Comparison of ENCODE assay signal across 8 cellular contexts in the genomic region with DNA sequence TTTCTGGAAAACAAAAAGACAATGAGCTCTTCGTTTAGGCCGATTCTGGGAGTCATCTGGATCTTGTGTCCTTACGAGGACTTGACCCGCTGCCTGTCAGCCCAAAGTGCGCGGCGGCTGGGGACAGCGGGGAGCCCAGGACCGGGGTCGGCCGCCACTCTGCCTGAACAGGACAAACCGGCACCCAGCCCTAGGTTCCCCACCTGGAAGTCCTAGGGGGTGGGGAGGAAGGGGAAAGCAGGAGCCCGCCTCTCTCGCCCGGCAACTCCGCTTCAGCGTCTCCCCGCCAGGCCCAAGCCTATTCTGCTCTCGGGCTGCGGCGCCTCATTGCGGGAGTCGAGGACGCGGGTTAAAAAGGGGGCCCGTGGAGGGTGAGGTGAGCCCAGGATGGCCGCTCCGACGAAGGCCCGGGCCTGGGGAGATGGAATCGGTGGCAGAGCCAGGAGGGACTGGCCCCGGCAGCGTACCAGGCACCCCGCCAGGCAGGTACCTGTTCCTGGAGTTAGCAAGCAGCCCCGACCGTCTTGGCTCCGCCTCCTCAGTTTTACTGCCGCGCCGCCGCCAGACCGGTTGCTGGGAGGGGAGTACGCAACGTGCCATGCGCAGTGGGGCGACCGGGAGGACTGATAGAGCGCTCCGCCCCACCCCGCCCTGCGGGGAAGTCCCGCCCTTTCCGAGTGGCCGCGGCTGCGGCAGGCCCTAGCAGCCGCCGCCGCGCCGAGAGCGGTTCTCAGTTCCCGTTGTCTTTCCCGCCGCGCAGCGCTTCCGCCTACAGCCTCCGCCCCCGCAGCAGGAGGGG. TPM values are rescaled to one million over a fixed set of nuclear protein-coding genes. Genes with fewer than 3 reads are reported as not detected.
DNase-seq lines count a peak whose midpoint lies in the region; ATAC-seq lines count a peak whose summit lies in the region.

A gene with protein sequence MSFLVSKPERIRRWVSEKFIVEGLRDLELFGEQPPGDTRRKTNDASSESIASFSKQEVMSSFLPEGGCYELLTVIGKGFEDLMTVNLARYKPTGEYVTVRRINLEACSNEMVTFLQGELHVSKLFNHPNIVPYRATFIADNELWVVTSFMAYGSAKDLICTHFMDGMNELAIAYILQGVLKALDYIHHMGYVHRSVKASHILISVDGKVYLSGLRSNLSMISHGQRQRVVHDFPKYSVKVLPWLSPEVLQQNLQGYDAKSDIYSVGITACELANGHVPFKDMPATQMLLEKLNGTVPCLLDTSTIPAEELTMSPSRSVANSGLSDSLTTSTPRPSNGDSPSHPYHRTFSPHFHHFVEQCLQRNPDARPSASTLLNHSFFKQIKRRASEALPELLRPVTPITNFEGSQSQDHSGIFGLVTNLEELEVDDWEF (minus strand): TSS at position 549 of the 799 bp plus-strand sequence. CDS start 13,430 bp downstream, outside the sequence.

- POLR2A ChIA-PET in naive thymus-derived CD4-positive, alpha-beta T cell (lab: Charles Lee) = interaction anchor here (0.8 to 9.0 kb wide), 28 partner anchors 10 to 148 kb away, joined by 3 to 129 read pairs (median 5); a partner anchor contains a TSS

- intact Hi-C loops in activated T-helper 1 cell treated with anti-CD3 and anti-CD28 coated beads, Interleukin-12 subunit alpha, Interleukin-12 subunit beta, Interleukin-2, Interleukin-4 antibody, amounts not matched to agents 30 ng/mL and 10 ng/mL and 1 ng/mL, durations not matched to agents 14 hours and 24 hours and 36 hours (cut with micrococcal nuclease) = loop anchor here (1.0 to 10.0 kb wide), 9 partner anchors 11 to 1677 kb away; a partner anchor contains a TSS
- intact Hi-C loops in naive thymus-derived CD4-positive, alpha-beta T cell (cut with micrococcal nuclease) = loop anchor here (1.0 to 2.0 kb wide), 10 partner anchors 11 to 405 kb away; a partner anchor contains a TSS

- H3K27me3 Mint-ChIP-seq in activated T-helper 1 cell treated with anti-CD3 and anti-CD28 coated beads, Interleukin-12 subunit alpha, Interleukin-12 subunit beta, Interleukin-2, Interleukin-4 antibody, amounts not matched to agents 30 ng/mL and 10 ng/mL and 1 ng/mL, durations not matched to agents 14 hours and 24 hours and 36 hours (ENCODE audit: insufficient read depth) = no peaks in the 10 kb centered on the region
- no peaks in the 10 kb centered on the region for H3K27me3 Mint-ChIP-seq in naive thymus-derived CD4-positive, alpha-beta T cell
- H3K27me3 Mint-ChIP-seq in stimulated activated naive B cell treated with anti-CD40 and anti-IgM and Interleukin-4, amounts not matched to agents 10 μg/mL and 1 μg/mL and 100 μg/mL, for 72 hours = no peaks in the 10 kb centered on the region

- peak within 1 kb of the TSS; percentile 95 for H3K27ac ChIP-seq in Karpas-422 (ENCODE audit: low read length)
- H3K27ac ChIP-seq in naive thymus-derived CD4-positive, alpha-beta T cell (ENCODE audit: low read depth, low read length) = peak within 1 kb of the TSS; percentile 96

- peak within 1 kb of the TSS; percentile 97 for H3K4me3 ChIP-seq in Karpas-422 (ENCODE audit: low read length)
- peak within 1 kb of the TSS; percentile 74 for H3K4me3 ChIP-seq in naive thymus-derived CD4-positive, alpha-beta T cell (ENCODE audit: low read length)

- peaks cover 19% of the 10 kb centered on the region for H3K36me3 ChIP-seq in Karpas-422 (ENCODE audit: insufficient read depth, low read length)
- peaks cover 0 to 8% (median 6%) of the 10 kb centered on the region in 3 experiments for H3K36me3 ChIP-seq in naive thymus-derived CD4-positive, alpha-beta T cell (ENCODE audit: control insufficient read depth in 2 of 3, insufficient read depth in 3 of 3, low read length in 3 of 3)

- H3K36me3 Mint-ChIP-seq in activated T-helper 1 cell treated with anti-CD3 and anti-CD28 coated beads, Interleukin-12 subunit alpha, Interleukin-12 subunit beta, Interleukin-2, Interleukin-4 antibody, amounts not matched to agents 30 ng/mL and 10 ng/mL and 1 ng/mL, durations not matched to agents 14 hours and 24 hours and 36 hours (ENCODE audit: low read depth) = peaks cover 20% of the 10 kb centered on the region
- H3K36me3 Mint-ChIP-seq in naive thymus-derived CD4-positive, alpha-beta T cell = peaks cover 0 to 10% (median 4%) of the 10 kb centered on the region in 5 donors
- peaks cover 11 to 26% of the 10 kb centered on the region in 2 donors for H3K36me3 Mint-ChIP-seq in stimulated activated naive B cell treated with anti-CD40 and anti-IgM and Interleukin-4, amounts not matched to agents 10 μg/mL and 1 μg/mL and 100 μg/mL, for 72 hours

- no peaks in the 10 kb centered on the region for H3K9me3 Mint-ChIP-seq in activated T-helper 1 cell treated with anti-CD3 and anti-CD28 coated beads, Interleukin-12 subunit alpha, Interleukin-12 subunit beta, Interleukin-2, Interleukin-4 antibody, amounts not matched to agents 30 ng/mL and 10 ng/mL and 1 ng/mL, durations not matched to agents 14 hours and 24 hours and 36 hours
- H3K9me3 Mint-ChIP-seq in naive thymus-derived CD4-positive, alpha-beta T cell = no peaks in the 10 kb centered on the region
- H3K9me3 Mint-ChIP-seq in stimulated activated naive B cell treated with anti-CD40 and anti-IgM and Interleukin-4, amounts not matched to agents 10 μg/mL and 1 μg/mL and 100 μg/mL, for 72 hours = no peaks in the 10 kb centered on the region

- DNase-seq in DMS79 treated with DMSO at 0.1 percent for 48 hours (lab: John Stamatoyannopoulos, UW) = peak; percentile 92
- DNase-seq in Karpas-422 = peak; percentile 99
- peak; percentile 97 for DNase-seq in RKO (ENCODE audit: low spot score)
- DNase-seq in activated T-helper 1 cell treated with anti-CD3 and anti-CD28 coated beads, Interleukin-12 subunit alpha, Interleukin-12 subunit beta, Interleukin-2, Interleukin-4 antibody, amounts not matched to agents 30 ng/mL and 10 ng/mL and 1 ng/mL, durations not matched to agents 14 hours and 24 hours and 36 hours (ENCODE audit: low spot score) = peak; percentile 99
- peak; percentile 94 for DNase-seq in fibroblast of gingiva (ENCODE audit: low read depth)
- DNase-seq in naive thymus-derived CD4-positive, alpha-beta T cell = peak; percentile 95 to 99 (median 98)
- peak; percentile 99 for DNase-seq in stimulated activated naive B cell treated with anti-CD40 and anti-IgM and Interleukin-4, amounts not matched to agents 10 μg/mL and 1 μg/mL and 100 μg/mL, for 72 hours

- peak within 1 kb of the TSS; percentile 98 for H3K4me3 Mint-ChIP-seq in activated T-helper 1 cell treated with anti-CD3 and anti-CD28 coated beads, Interleukin-12 subunit alpha, Interleukin-12 subunit beta, Interleukin-2, Interleukin-4 antibody, amounts not matched to agents 30 ng/mL and 10 ng/mL and 1 ng/mL, durations not matched to agents 14 hours and 24 hours and 36 hours
- peak within 1 kb of the TSS; percentile 83 to 98 (median 89) for H3K4me3 Mint-ChIP-seq in naive thymus-derived CD4-positive, alpha-beta T cell
- H3K4me3 Mint-ChIP-seq in stimulated activated naive B cell treated with anti-CD40 and anti-IgM and Interleukin-4, amounts not matched to agents 10 μg/mL and 1 μg/mL and 100 μg/mL, for 72 hours = peak within 1 kb of the TSS; percentile 94 to 99

- peak within 1 kb of the TSS; percentile 8; the same call in 1 of the 2 replicates for H2AFZ ChIP-seq in Karpas-422 (ENCODE audit: low read length)

- peak; percentile 89 for ATAC-seq in GM21825 (IDR thresholded peaks at IDR 0.05; ENCODE audit: unreplicated experiment)
- ATAC-seq in naive thymus-derived CD4-positive, alpha-beta T cell = peak; percentile 97
- peak; percentile 89 to 92 for ATAC-seq in stimulated activated naive B cell treated with anti-CD40 and anti-IgM and Interleukin-4, amounts not matched to agents 10 μg/mL and 1 μg/mL and 100 μg/mL, for 72 hours (replicated peaks)

- H3K9ac ChIP-seq in Karpas-422 (ENCODE audit: low read length) = peak within 1 kb of the TSS; percentile 93

- peaks cover 25% of the 10 kb centered on the region for H3K4me1 Mint-ChIP-seq in activated T-helper 1 cell treated with anti-CD3 and anti-CD28 coated beads, Interleukin-12 subunit alpha, Interleukin-12 subunit beta, Interleukin-2, Interleukin-4 antibody, amounts not matched to agents 30 ng/mL and 10 ng/mL and 1 ng/mL, durations not matched to agents 14 hours and 24 hours and 36 hours (ENCODE audit: low read depth)
- H3K4me1 Mint-ChIP-seq in naive thymus-derived CD4-positive, alpha-beta T cell = peaks cover 6 to 36% (median 24%) of the 10 kb centered on the region in 7 donors
- H3K4me1 Mint-ChIP-seq in stimulated activated naive B cell treated with anti-CD40 and anti-IgM and Interleukin-4, amounts not matched to agents 10 μg/mL and 1 μg/mL and 100 μg/mL, for 72 hours = peaks cover 14 to 39% of the 10 kb centered on the region in 2 donors

- peak within 1 kb of the TSS; percentile 97 for H3K27ac Mint-ChIP-seq in activated T-helper 1 cell treated with anti-CD3 and anti-CD28 coated beads, Interleukin-12 subunit alpha, Interleukin-12 subunit beta, Interleukin-2, Interleukin-4 antibody, amounts not matched to agents 30 ng/mL and 10 ng/mL and 1 ng/mL, durations not matched to agents 14 hours and 24 hours and 36 hours
- H3K27ac Mint-ChIP-seq in naive thymus-derived CD4-positive, alpha-beta T cell = peak within 1 kb of the TSS; percentile 88 to 99 (median 93)
- peak within 1 kb of the TSS; percentile 97 for H3K27ac Mint-ChIP-seq in stimulated activated naive B cell treated with anti-CD40 and anti-IgM and Interleukin-4, amounts not matched to agents 10 μg/mL and 1 μg/mL and 100 μg/mL, for 72 hours

- peak within 1 kb of the TSS; percentile 92 for H3K4me2 ChIP-seq in Karpas-422 (ENCODE audit: low read depth, low read length, poor library complexity, severe bottlenecking)

- H3K9me2 ChIP-seq in Karpas-422 (replicated peaks; ENCODE audit: insufficient read depth, low read length) = no peaks in the 10 kb centered on the region

- H4K20me1 ChIP-seq in Karpas-422 (ENCODE audit: insufficient read depth, low read depth, low read length) = no peaks in the 10 kb centered on the region

- H3K9me3 ChIP-seq in Karpas-422 (ENCODE audit: low read length) = no peaks in the 10 kb centered on the region
- H3K9me3 ChIP-seq in naive thymus-derived CD4-positive, alpha-beta T cell (ENCODE audit: control insufficient read depth in 2 of 3, low read length in 3 of 3) = no peaks in the 10 kb centered on the region

- peaks cover 38% of the 10 kb centered on the region for H3K4me1 ChIP-seq in Karpas-422 (ENCODE audit: low read length)
- H3K4me1 ChIP-seq in naive thymus-derived CD4-positive, alpha-beta T cell (ENCODE audit: control insufficient read depth in 2 of 2, insufficient read depth in 2 of 2, low read length in 2 of 2) = peaks cover 0 to 8% of the 10 kb centered on the region in 2 donors

- CTCF ChIA-PET in naive thymus-derived CD4-positive, alpha-beta T cell (lab: Charles Lee) = interaction anchor here (0.8 to 1.4 kb wide), 5 partner anchors 31 to 89 kb away, joined by 3 to 11 read pairs (median 4); a partner anchor contains a TSS

- no peaks in the 10 kb centered on the region for H3K27me3 ChIP-seq in Karpas-422 (ENCODE audit: low read length)
- no peaks in the 10 kb centered on the region for H3K27me3 ChIP-seq in naive thymus-derived CD4-positive, alpha-beta T cell (ENCODE audit: control insufficient read depth in 2 of 2, insufficient read depth in 2 of 2, low read length in 2 of 2)

- peaks cover 27% of the 10 kb centered on the region for H3K79me2 ChIP-seq in Karpas-422 (ENCODE audit: low read length)

RNA-seq across cellular contexts. Expression of the gene that starts here (rescaled TPM):
- 25.8 and 27.5 TPM in 2 replicates for total RNA-seq in Karpas-422 (2014; rRNA removed; shearing (Covaris generic); ENCODE audit: low replicate concordance)
- 59.1 and 59.4 TPM in 2 replicates for total RNA-seq in activated T-helper 1 cell treated with anti-CD3 and anti-CD28 coated beads, Interleukin-12 subunit alpha, Interleukin-12 subunit beta, Interleukin-2, Interleukin-4 antibody, amounts not matched to agents 30 ng/mL and 10 ng/mL and 1 ng/mL, durations not matched to agents 14 hours and 24 hours and 36 hours
- 10 to 100 TPM; 51.0 to 69.7 (median 54.2) TPM for total RNA-seq in naive thymus-derived CD4-positive, alpha-beta T cell
- 10 to 100 TPM; 19.9 to 24.2 TPM for polyA plus RNA-seq in naive thymus-derived CD4-positive, alpha-beta T cell

Comparison
In these comparisons a context has a peak if more than half of its experiments do, and no peak if none do; other contexts are left out.
1. Peak in every context shown above with its lines: DNase-seq, ATAC-seq, H3K4me3 ChIP-seq and H3K27ac ChIP-seq.